Comparison of ENCODE assay signal across 10 cellular contexts in the genomic region with DNA sequence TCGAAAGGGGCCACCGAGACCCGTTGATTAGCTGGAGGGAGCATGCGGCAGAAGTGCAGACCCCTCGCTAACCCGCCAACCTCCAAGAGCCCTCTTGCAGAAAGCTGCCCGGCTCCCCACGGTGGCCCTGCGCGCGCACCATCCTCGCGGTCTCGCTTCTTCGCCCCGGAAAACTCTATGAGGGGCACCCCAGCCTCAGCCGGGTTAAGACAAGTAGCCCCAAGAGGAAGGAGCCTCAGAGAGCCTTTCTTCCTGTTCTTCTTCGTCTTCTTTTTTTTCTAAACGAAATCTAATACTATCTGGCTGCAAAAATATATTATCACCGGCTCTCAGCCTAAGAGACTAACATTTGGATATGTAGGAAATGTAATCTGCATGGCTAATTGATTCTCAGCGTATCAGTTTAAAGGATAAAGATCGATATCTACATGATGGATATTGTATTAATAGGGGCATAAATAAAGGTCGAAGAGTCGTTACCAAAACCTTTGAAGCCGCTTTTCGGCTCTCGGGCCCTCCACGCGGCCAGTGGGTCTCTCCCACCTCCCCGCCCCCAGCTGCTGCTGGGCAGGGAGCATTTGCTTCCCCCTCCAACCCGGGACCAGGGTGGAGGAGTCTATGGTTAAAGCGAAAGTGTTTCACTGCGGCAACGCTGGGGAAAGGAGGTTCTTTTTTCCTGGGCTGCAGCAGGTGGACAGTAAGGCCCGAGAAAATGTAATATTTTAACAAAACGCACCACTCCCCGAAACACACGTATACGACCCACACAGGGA. TPM values are rescaled to one million over a fixed set of nuclear protein-coding genes. Genes with fewer than 3 reads are reported as not detected.
A peak's percentile ranks its signal among the peaks of the same experiment; 100 is the strongest.
DNase-seq lines count a peak whose midpoint lies in the region; ATAC-seq, FAIRE-seq and TF ChIP-seq lines count a peak whose summit lies in the region.
"Had no signal": no experiment of that assay in that cellular context is flagged by ENCODE, and none has a peak within 500 bp of the region (broad histone marks: within the 10 kb centered on the region; RNA-seq: fewer than 3 reads in every experiment).

No MANE protein-coding gene starts in this region.

- no peak for FAIRE-seq in A549 (lab: Jason Lieb, UNC)

- no peak for TF ChIP-seq RAD21 in A549 (conservative IDR thresholded peaks at IDR 0.05 in 1 of 2, IDR thresholded peaks at IDR 0.05 in 1 of 2)

- peaks cover 72% of the 10 kb centered on the region for H3K27me3 Mint-ChIP-seq in activated naive CD8-positive, alpha-beta T cell

- H3K27ac ChIP-seq in A549: no peak overlapping the region; a peak in 1 of 6 replicates
- no peak overlapping the region for H3K27ac ChIP-seq in lung (ENCODE audit: low read depth in 1 of 2, low read length in 1 of 2)
- no peak overlapping the region for H3K27ac ChIP-seq in body of pancreas
- H3K27ac ChIP-seq in substantia nigra (ENCODE audit: low read depth, low read length, poor library complexity, severe bottlenecking): no peak overlapping the region
- H3K27ac ChIP-seq: cardiac muscle cell had no signal

- H3K9me3 ChIP-seq in A549: no peaks in the 10 kb centered on the region
- peaks cover 0 to 21% of the 10 kb centered on the region in 2 donors for H3K9me3 ChIP-seq in lung (ENCODE audit: control insufficient read depth in 2 of 2, insufficient read depth in 1 of 2, low read length in 1 of 2)
- H3K9me3 ChIP-seq in body of pancreas: no peaks in the 10 kb centered on the region

- H3K27me3 ChIP-seq in lung (ENCODE audit: control insufficient read depth, insufficient read depth): peaks cover 36% of the 10 kb centered on the region
- H3K27me3 ChIP-seq in body of pancreas: peaks cover 0 to 71% of the 10 kb centered on the region in 2 donors

- no peak for TF ChIP-seq EP300 in A549 (IDR thresholded peaks at IDR 0.05)

- peak overlapping the region; percentile 48 for H3K4me3 ChIP-seq in A549
- H3K4me3 ChIP-seq in lung: peak overlapping the region; percentile 17
- H3K4me3 ChIP-seq in body of pancreas: no peak overlapping the region

- peak overlapping the region; percentile 89 for H3K4me2 ChIP-seq in A549

- WGBS in A549 (ENCODE audit: missing lambda C conversion rate): 69% methylated on average over 39 of the region's 39 CpGs
- WGBS in lung, 2 donors: 4 to 7% methylated on average over 39 of the region's 39 CpGs
- WGBS in body of pancreas, 2 donors: 5 to 7% methylated on average over 39 of the region's 39 CpGs

- CTCF ChIA-PET in A549 (lab: Yijun Ruan, JAX): no interaction called here

- H3K4me3 Mint-ChIP-seq in activated naive CD8-positive, alpha-beta T cell: peak overlapping the region; percentile 76

- TF ChIP-seq POLR2A in A549 (IDR thresholded peaks at IDR 0.05; ENCODE audit: low read length) (no peak), body of pancreas (IDR thresholded peaks at IDR 0.05) (no peak)

- H3K4me1 ChIP-seq in A549: peaks cover 11% of the 10 kb centered on the region; the same call in 1 of the 3 replicates
- peaks cover 0 to 19% of the 10 kb centered on the region in 2 donors for H3K4me1 ChIP-seq in lung (ENCODE audit: control insufficient read depth in 2 of 2, insufficient read depth in 2 of 2, low read length in 2 of 2)
- peaks cover 41% of the 10 kb centered on the region for H3K4me1 ChIP-seq in body of pancreas

- intact Hi-C loops in body of pancreas (cut with DNase I): no loop called here

- peaks cover 46% of the 10 kb centered on the region for H3K4me1 Mint-ChIP-seq in activated naive CD8-positive, alpha-beta T cell (ENCODE audit: low read depth)

- H3K36me3 ChIP-seq in lung (ENCODE audit: control insufficient read depth in 2 of 2, insufficient read depth in 2 of 2, low read length in 2 of 2) (no peaks in the 10 kb centered on the region), body of pancreas (replicated peaks in 1 of 2; ENCODE audit: insufficient read depth in 1 of 2, low read depth in 2 of 2) (no peaks in the 10 kb centered on the region)
- H3K36me3 ChIP-seq: cardiac muscle cell had no signal

- H3K27ac Mint-ChIP-seq in activated naive CD8-positive, alpha-beta T cell: no peak overlapping the region

- DNase-seq in A549 (ENCODE audit: low read depth in 1 of 2, low spot score in 1 of 2): no peak
- DNase-seq in lung (ENCODE audit: low spot score): no peak
- DNase-seq in body of pancreas: no peak
- no peak for DNase-seq in EL
- DNase-seq in iPS-NIHi7 (ENCODE audit: extremely low spot score): no peak
- no peak for DNase-seq in substantia nigra (lab: John Stamatoyannopoulos, UW)
- DNase-seq: NCI-H510A treated with DMSO at 0.1 percent for 48 hours had no signal

- H3K9me3 Mint-ChIP-seq in activated naive CD8-positive, alpha-beta T cell (ENCODE audit: low read depth): no peaks in the 10 kb centered on the region

- H3K36me3 Mint-ChIP-seq in activated naive CD8-positive, alpha-beta T cell: no peaks in the 10 kb centered on the region

- TF ChIP-seq CTCF in A549 (IDR thresholded peaks at IDR 0.05): no peak
- TF ChIP-seq CTCF in lung (IDR thresholded peaks at IDR 0.05; ENCODE audit: control extremely low read depth, extremely low read depth): no peak
- TF ChIP-seq CTCF in body of pancreas (IDR thresholded peaks at IDR 0.05): no peak

- ATAC-seq in A549: no peak; a peak in 1 of 6 replicates
- peak; percentile 32 for ATAC-seq in GM21447 (IDR thresholded peaks at IDR 0.05; ENCODE audit: unreplicated experiment)
- ATAC-seq in lung (ENCODE audit: insufficient read depth, low FRiP score): no peak
- no peak for ATAC-seq in body of pancreas

- POLR2A ChIA-PET in A549 (lab: Yijun Ruan, JAX): no interaction called here

TF ChIP-seq in A549, 52 proteins besides CTCF, POLR2A, EP300 and RAD21:
- no peak for TF ChIP-seq KDM1A (IDR thresholded peaks at IDR 0.05; ENCODE audit: low read depth)
- TF ChIP-seq CEBPB (IDR thresholded peaks at IDR 0.05): no peak
- TF ChIP-seq, protein P1, sequence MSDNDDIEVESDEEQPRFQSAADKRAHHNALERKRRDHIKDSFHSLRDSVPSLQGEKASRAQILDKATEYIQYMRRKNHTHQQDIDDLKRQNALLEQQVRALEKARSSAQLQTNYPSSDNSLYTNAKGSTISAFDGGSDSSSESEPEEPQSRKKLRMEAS (IDR thresholded peaks at IDR 0.05): no peak
- TF ChIP-seq, protein P2, sequence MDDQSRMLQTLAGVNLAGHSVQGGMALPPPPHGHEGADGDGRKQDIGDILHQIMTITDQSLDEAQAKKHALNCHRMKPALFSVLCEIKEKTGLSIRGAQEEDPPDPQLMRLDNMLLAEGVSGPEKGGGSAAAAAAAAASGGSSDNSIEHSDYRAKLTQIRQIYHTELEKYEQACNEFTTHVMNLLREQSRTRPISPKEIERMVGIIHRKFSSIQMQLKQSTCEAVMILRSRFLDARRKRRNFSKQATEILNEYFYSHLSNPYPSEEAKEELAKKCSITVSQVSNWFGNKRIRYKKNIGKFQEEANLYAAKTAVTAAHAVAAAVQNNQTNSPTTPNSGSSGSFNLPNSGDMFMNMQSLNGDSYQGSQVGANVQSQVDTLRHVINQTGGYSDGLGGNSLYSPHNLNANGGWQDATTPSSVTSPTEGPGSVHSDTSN (IDR thresholded peaks at IDR 0.05): no peak
- no peak for TF ChIP-seq RARB (CRISPR knock-in tag; IDR thresholded peaks at IDR 0.05)
- no peak for TF ChIP-seq GATA3 (IDR thresholded peaks at IDR 0.05; ENCODE audit: borderline replicate concordance)
- TF ChIP-seq, protein P3, sequence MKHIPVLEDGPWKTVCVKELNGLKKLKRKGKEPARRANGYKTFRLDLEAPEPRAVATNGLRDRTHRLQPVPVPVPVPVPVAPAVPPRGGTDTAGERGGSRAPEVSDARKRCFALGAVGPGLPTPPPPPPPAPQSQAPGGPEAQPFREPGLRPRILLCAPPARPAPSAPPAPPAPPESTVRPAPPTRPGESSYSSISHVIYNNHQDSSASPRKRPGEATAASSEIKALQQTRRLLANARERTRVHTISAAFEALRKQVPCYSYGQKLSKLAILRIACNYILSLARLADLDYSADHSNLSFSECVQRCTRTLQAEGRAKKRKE (CRISPR knock-in tag; IDR thresholded peaks at IDR 0.05; ENCODE audit: low read depth): no peak
- no peak for TF ChIP-seq MAFK (IDR thresholded peaks at IDR 0.05; ENCODE audit: partially characterized antibody)
- TF ChIP-seq RCOR1 (IDR thresholded peaks at IDR 0.05; ENCODE audit: low read depth, low read length): no peak
- no peak for TF ChIP-seq HDAC2 (IDR thresholded peaks at IDR 0.05)
- no peak for TF ChIP-seq FOSL2 (IDR thresholded peaks at IDR 0.05)
- TF ChIP-seq FOSL2 (CRISPR knock-in tag; IDR thresholded peaks at IDR 0.05): no peak
TF ChIP-seq in A549: peak in this region for 0.

RNA-seq across cellular contexts. Expression of a gene that starts 6.1 kb away (rescaled TPM):
- polyA plus RNA-seq in A549 (2011; rRNA removed) (not detected in 2 replicates), A549 (2017; fragmentation: RNase III; extraction: RNeasy Plus Mini Kit Qiagen cat#74134 plus additional on column Dnase treatment) (not detected in 3 replicates), lung (not detected)
- not detected in 2 replicates for polyA plus RNA-seq in A549 (2012; cell fraction: cytosol; rRNA removed)
- not detected in 2 replicates for polyA plus RNA-seq in A549 (2012; cell fraction: nucleus; rRNA removed)
- not detected in 2 replicates for polyA minus RNA-seq in A549 (2011; rRNA and poly(A)+ RNA removed)
- total RNA-seq in lung (not detected), body of pancreas (not detected)

Comparison
In these comparisons a context has a peak if more than half of its experiments do, and no peak if none do; other contexts are left out.
1. H3K4me3 ChIP-seq: peak in A549 (single experiment) and lung (single experiment); none in body of pancreas (0 of 2).